ENCODE assay signal across 9 cellular contexts in genomic region chr5:102294996-102295395, GRCh38. TPM values are rescaled to one million over a fixed set of nuclear protein-coding genes. Genes with fewer than 3 reads are reported as not detected.
DNase-seq lines count a peak whose midpoint lies in the region; TF ChIP-seq lines count a peak whose summit lies in the region.
"Had no signal": no experiment of that assay in that cellular context is flagged by ENCODE, and none has a peak within 500 bp of the region (broad histone marks: within the 10 kb centered on the region; RNA-seq: fewer than 3 reads in every experiment).

No MANE protein-coding gene starts in this region.

- peaks cover 0 to 2% (median 0%) of the 10 kb centered on the region in 5 experiments for H3K9me3 Mint-ChIP-seq in brain

- H3K36me3 ChIP-seq in HUES6 (ENCODE audit: control insufficient read depth, insufficient read depth, low read length) (no peaks in the 10 kb centered on the region), mucosa of rectum (ENCODE audit: control insufficient read depth in 2 of 2, insufficient read depth in 2 of 2, low read length in 2 of 2) (no peaks in the 10 kb centered on the region)

- peak overlapping the region; percentile 75 for H3K4me3 ChIP-seq in HUES6 (ENCODE audit: low read depth, low read length)
- peak overlapping the region; percentile 16 to 79 for H3K4me3 ChIP-seq in mucosa of rectum (ENCODE audit: low read length in 2 of 2)

- H3K4me1 Mint-ChIP-seq in brain = peaks cover 14% of the 10 kb centered on the region

- TF ChIP-seq CTCF in brain (conservative IDR thresholded peaks at IDR 0.05) = no peak

- peak overlapping the region; percentile 83 to 98 (median 92) for H3K4me3 Mint-ChIP-seq in brain

- H3K4me1 ChIP-seq in HUES6 (ENCODE audit: control insufficient read depth, insufficient read depth, low read length) (peaks cover 15% of the 10 kb centered on the region), mucosa of rectum (ENCODE audit: control insufficient read depth in 2 of 2, insufficient read depth in 2 of 2, low read length in 2 of 2) (peaks cover 4 to 9% of the 10 kb centered on the region in 2 donors)

- peak overlapping the region; percentile 39 for H3K27ac ChIP-seq in HUES6 (ENCODE audit: low read depth, low read length)
- H3K27ac ChIP-seq in mucosa of rectum (ENCODE audit: low read depth in 2 of 2, low read length in 2 of 2) = no peak overlapping the region

- no peaks in the 10 kb centered on the region for H3K36me3 Mint-ChIP-seq in brain

- peak; percentile 61 for DNase-seq in ELF-1 (ENCODE audit: low read depth, low spot score)
- no peak for DNase-seq in stimulated activated CD4-positive, alpha-beta T cell treated with anti-CD3 and anti-CD28 coated beads, Interleukin-2, amount 100 ng/mL, for 48 hours
- no peak for DNase-seq in DMS153 (lab: John Stamatoyannopoulos, UW)
- DNase-seq in KG1 (lab: John Stamatoyannopoulos, UW) = no peak
- DNase-seq: activated CD4-positive, CD25-positive, alpha-beta regulatory T cell treated with anti-CD3 and anti-CD28 coated beads, Interleukin-2, amount 50 U/mL, for 72 hours; nucleus accumbens had no signal

- H3K27me3 Mint-ChIP-seq in brain = peaks cover 5% of the 10 kb centered on the region

- H3K27me3 ChIP-seq in HUES6 (ENCODE audit: control insufficient read depth, insufficient read depth, low read length) (no peaks in the 10 kb centered on the region; the same call in 1 of the 2 replicates), mucosa of rectum (ENCODE audit: control insufficient read depth in 2 of 2, insufficient read depth in 2 of 2, low read length in 2 of 2) (no peaks in the 10 kb centered on the region)

- H3K9me3 ChIP-seq in HUES6 (ENCODE audit: control insufficient read depth, insufficient read depth, low read depth, low read length) (no peaks in the 10 kb centered on the region), mucosa of rectum (ENCODE audit: control insufficient read depth in 2 of 2, low read length in 2 of 2) (no peaks in the 10 kb centered on the region)

- peak overlapping the region in 1 of 5 experiments; percentile 2 for H3K27ac Mint-ChIP-seq in brain

- H3K9ac ChIP-seq in HUES6 (ENCODE audit: low read length) (peak overlapping the region; percentile 68), mucosa of rectum (ENCODE audit: low read depth in 1 of 2, low read length in 2 of 2) (no peak overlapping the region)

RNA-seq across cellular contexts. Expression of gene SLCO4C1, which starts 1.1 kb away (rescaled TPM):
- 0.12 TPM for polyA plus RNA-seq in brain (ENCODE audit: insufficient read depth, low read depth, low replicate concordance)
